8 cellular contexts compared by ENCODE assay signal in the genomic region with DNA sequence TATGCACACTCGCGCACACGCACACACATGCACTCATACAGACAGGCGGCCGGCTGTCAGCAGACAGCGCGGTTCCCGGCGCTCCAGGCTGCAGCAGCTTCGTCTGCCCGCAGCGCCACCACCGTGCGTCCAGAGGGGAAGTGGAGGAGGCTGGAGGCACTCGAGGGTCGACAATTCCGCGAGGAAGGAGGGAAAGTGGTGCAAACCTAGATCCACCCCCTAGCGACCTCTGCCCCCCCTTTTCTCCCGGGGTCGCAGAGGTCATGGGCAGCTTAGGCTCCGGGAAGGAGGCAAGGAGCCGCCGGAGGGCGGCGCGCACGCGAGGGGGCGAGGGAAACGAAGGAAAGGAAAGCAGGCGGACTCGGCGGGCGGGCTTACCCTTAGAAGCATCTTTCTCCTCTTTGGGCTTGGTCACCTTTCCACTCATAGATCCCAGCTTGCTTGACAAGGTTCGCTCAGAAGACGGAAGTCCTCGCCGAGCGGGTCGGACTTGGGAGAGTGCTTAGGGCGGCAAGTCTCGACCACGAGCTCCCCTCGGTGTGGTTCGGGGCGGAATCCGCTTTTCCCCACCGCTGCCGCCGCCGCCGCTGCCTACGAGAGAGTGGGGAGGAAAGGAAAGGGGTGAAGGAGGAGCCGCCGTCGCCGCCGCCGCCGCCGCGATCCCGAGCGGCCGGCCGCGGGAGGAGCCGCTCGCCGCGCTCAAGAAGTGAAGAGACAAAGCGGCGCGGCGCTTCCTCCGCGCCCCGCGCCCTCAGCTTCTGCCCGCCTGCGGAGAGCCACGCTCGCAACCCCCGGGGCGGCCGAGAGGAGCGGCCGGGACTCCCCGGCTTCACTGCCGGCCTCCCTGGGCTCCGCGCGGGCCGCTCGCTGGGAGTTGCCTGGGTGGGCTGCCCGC.
DNase-seq lines count a peak whose midpoint lies in the region; ATAC-seq and TF ChIP-seq lines count a peak whose summit lies in the region.

No MANE protein-coding gene starts in this region.

- no peak for TF ChIP-seq CTCF in activated CD8-positive, alpha-beta T cell treated with anti-CD3 and anti-CD28 coated beads for 36 hours (IDR thresholded peaks at IDR 0.05)
- TF ChIP-seq CTCF in astrocyte of the spinal cord (IDR thresholded peaks at IDR 0.05; ENCODE audit: low read depth, low read length): peak; percentile 19
- TF ChIP-seq CTCF in left lung (IDR thresholded peaks at IDR 0.05): no peak
- TF ChIP-seq CTCF in thoracic aorta (IDR thresholded peaks at IDR 0.05): no peak

- in situ Hi-C loops in astrocyte of the spinal cord (cut with HindIII; ENCODE audit: low sequenced_read_pairs): no loop called here

- intact Hi-C loops in activated CD8-positive, alpha-beta T cell treated with anti-CD3 and anti-CD28 coated beads for 36 hours (cut with micrococcal nuclease): no loop called here
- intact Hi-C loops in left lung (cut with DNase I): no loop called here

- H3K9me3 Mint-ChIP-seq in activated CD8-positive, alpha-beta T cell treated with anti-CD3 and anti-CD28 coated beads, Interleukin-2, amount 10 ng/mL, durations not matched to agents 7 days and 5 days (ENCODE audit: insufficient read depth): no peaks in the 10 kb centered on the region
- H3K9me3 Mint-ChIP-seq in activated CD8-positive, alpha-beta T cell treated with anti-CD3 and anti-CD28 coated beads for 36 hours: no peaks in the 10 kb centered on the region

- CTCF ChIA-PET in activated CD8-positive, alpha-beta T cell treated with anti-CD3 and anti-CD28 coated beads, Interleukin-2, amount 10 ng/mL, durations not matched to agents 7 days and 5 days (lab: Charles Lee): no interaction called here
- CTCF ChIA-PET in activated CD8-positive, alpha-beta T cell treated with anti-CD3 and anti-CD28 coated beads for 36 hours (lab: Charles Lee): no interaction called here

- peaks cover 0 to 3% of the 10 kb centered on the region in 2 donors for H3K4me1 ChIP-seq in left lung
- H3K4me1 ChIP-seq in thoracic aorta (ENCODE audit: control insufficient read depth in 1 of 2, low read depth in 2 of 2): no peaks in the 10 kb centered on the region

- peak; percentile 49 for ATAC-seq in activated CD8-positive, alpha-beta T cell treated with anti-CD3 and anti-CD28 coated beads, Interleukin-2, amount 10 ng/mL, durations not matched to agents 7 days and 5 days
- no peak for ATAC-seq in activated CD8-positive, alpha-beta T cell treated with anti-CD3 and anti-CD28 coated beads for 36 hours
- ATAC-seq in left lung (peak; percentile 44), thoracic aorta (ENCODE audit: insufficient number of reproducible peaks, low FRiP score, low read depth) (no peak), GM21786 (IDR thresholded peaks at IDR 0.05; ENCODE audit: unreplicated experiment) (no peak), GM21367 (IDR thresholded peaks at IDR 0.05; ENCODE audit: unreplicated experiment) (no peak)

- H3K4me3 Mint-ChIP-seq in activated CD8-positive, alpha-beta T cell treated with anti-CD3 and anti-CD28 coated beads, Interleukin-2, amount 10 ng/mL, durations not matched to agents 7 days and 5 days: peak overlapping the region; percentile 22
- no peak overlapping the region for H3K4me3 Mint-ChIP-seq in activated CD8-positive, alpha-beta T cell treated with anti-CD3 and anti-CD28 coated beads for 36 hours

- peaks cover 4% of the 10 kb centered on the region for H3K4me1 Mint-ChIP-seq in activated CD8-positive, alpha-beta T cell treated with anti-CD3 and anti-CD28 coated beads, Interleukin-2, amount 10 ng/mL, durations not matched to agents 7 days and 5 days (ENCODE audit: low read depth)
- H3K4me1 Mint-ChIP-seq in activated CD8-positive, alpha-beta T cell treated with anti-CD3 and anti-CD28 coated beads for 36 hours (ENCODE audit: low read depth): no peaks in the 10 kb centered on the region

- no peak for DNase-seq in activated CD8-positive, alpha-beta T cell treated with anti-CD3 and anti-CD28 coated beads, Interleukin-2, amount 10 ng/mL, durations not matched to agents 7 days and 5 days
- no peak for DNase-seq in activated CD8-positive, alpha-beta T cell treated with anti-CD3 and anti-CD28 coated beads for 36 hours
- DNase-seq in astrocyte of the spinal cord (ENCODE audit: low read depth, low spot score): no peak
- DNase-seq in left lung: peak in 1 of 2 donors; percentile 84
- no peak for DNase-seq in thoracic aorta (ENCODE audit: low spot score)
- DNase-seq in glomerular visceral epithelial cell (ENCODE audit: extremely low spot score): no peak

- H3K27me3 ChIP-seq in left lung (peaks cover 0 to 54% of the 10 kb centered on the region in 2 donors), thoracic aorta (replicated peaks; ENCODE audit: insufficient read depth) (no peaks in the 10 kb centered on the region)

- H3K36me3 ChIP-seq in left lung (no peaks in the 10 kb centered on the region), thoracic aorta (no peaks in the 10 kb centered on the region)

- H3K9me3 ChIP-seq in left lung: no peaks in the 10 kb centered on the region
- H3K9me3 ChIP-seq in thoracic aorta: no peaks in the 10 kb centered on the region

- POLR2A ChIA-PET in activated CD8-positive, alpha-beta T cell treated with anti-CD3 and anti-CD28 coated beads, Interleukin-2, amount 10 ng/mL, durations not matched to agents 7 days and 5 days (lab: Charles Lee): no interaction called here
- POLR2A ChIA-PET in activated CD8-positive, alpha-beta T cell treated with anti-CD3 and anti-CD28 coated beads for 36 hours (lab: Charles Lee): no interaction called here

- H3K27me3 Mint-ChIP-seq in activated CD8-positive, alpha-beta T cell treated with anti-CD3 and anti-CD28 coated beads, Interleukin-2, amount 10 ng/mL, durations not matched to agents 7 days and 5 days (ENCODE audit: low read depth): peaks cover 20% of the 10 kb centered on the region
- peaks cover 30% of the 10 kb centered on the region for H3K27me3 Mint-ChIP-seq in activated CD8-positive, alpha-beta T cell treated with anti-CD3 and anti-CD28 coated beads for 36 hours

- H3K27ac ChIP-seq in left lung (peak overlapping the region in 1 of 2 donors; percentile 37), thoracic aorta (no peak overlapping the region)

- no peak overlapping the region for H3K27ac Mint-ChIP-seq in activated CD8-positive, alpha-beta T cell treated with anti-CD3 and anti-CD28 coated beads, Interleukin-2, amount 10 ng/mL, durations not matched to agents 7 days and 5 days
- H3K27ac Mint-ChIP-seq in activated CD8-positive, alpha-beta T cell treated with anti-CD3 and anti-CD28 coated beads for 36 hours: no peak overlapping the region

- peak overlapping the region; percentile 39 for H3K4me3 ChIP-seq in astrocyte of the spinal cord (ENCODE audit: low read depth, low read length)
- H3K4me3 ChIP-seq in left lung: peak overlapping the region; percentile 19 to 45
- peak overlapping the region; percentile 69 for H3K4me3 ChIP-seq in thoracic aorta

- H3K36me3 Mint-ChIP-seq in activated CD8-positive, alpha-beta T cell treated with anti-CD3 and anti-CD28 coated beads, Interleukin-2, amount 10 ng/mL, durations not matched to agents 7 days and 5 days (ENCODE audit: low read depth): no peaks in the 10 kb centered on the region
- no peaks in the 10 kb centered on the region for H3K36me3 Mint-ChIP-seq in activated CD8-positive, alpha-beta T cell treated with anti-CD3 and anti-CD28 coated beads for 36 hours (ENCODE audit: low read depth)

Comparison
In these comparisons a context has a peak if more than half of its experiments do, and no peak if none do; other contexts are left out.
1. ATAC-seq: peak in activated CD8-positive, alpha-beta T cell treated with anti-CD3 and anti-CD28 coated beads, Interleukin-2, amount 10 ng/mL, durations not matched to agents 7 days and 5 days (single experiment) and left lung (single experiment); none in activated CD8-positive, alpha-beta T cell treated with anti-CD3 and anti-CD28 coated beads for 36 hours (single experiment), thoracic aorta (single experiment), GM21786 (single experiment) and GM21367 (single experiment).
2. Peak in every context shown above with its lines, with median percentiles within 50 percentile points of each other: H3K4me3 ChIP-seq.